19 cellular contexts compared by ENCODE assay signal in the genomic region with DNA sequence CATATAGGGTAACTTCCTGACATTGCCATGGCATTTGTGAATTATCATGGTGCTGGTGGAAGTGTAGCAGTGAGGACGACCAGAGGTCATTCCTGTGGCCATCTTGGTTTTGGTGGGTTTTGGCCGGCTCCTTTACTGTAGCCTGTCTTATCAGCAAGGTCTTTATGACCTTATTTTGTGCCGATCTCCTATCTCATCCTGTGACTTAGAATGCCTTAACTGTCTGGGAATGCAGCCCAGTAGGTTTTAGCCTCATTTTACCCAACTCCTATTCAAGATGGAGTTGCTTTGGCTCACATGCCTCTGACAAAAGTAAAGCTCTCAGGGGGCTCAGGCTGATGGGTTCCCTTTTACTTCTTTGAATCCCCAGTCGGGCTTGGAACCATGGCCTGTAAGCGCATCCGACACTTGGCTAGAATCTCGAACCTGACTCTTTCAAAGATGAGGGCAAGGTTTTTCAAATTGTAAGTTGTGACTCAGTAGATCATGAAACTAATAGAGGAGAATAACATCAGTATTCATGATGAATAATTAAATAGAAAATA.
"Had no signal": no experiment of that assay in that cellular context is flagged by ENCODE, and none has a peak within 500 bp of the region (broad histone marks: within the 10 kb centered on the region; RNA-seq: fewer than 3 reads in every experiment).

No MANE protein-coding gene starts in this region.

- H3K27me3 ChIP-seq: esophagus muscularis mucosa, gastrocnemius medialis, heart right ventricle, ovary, right atrium auricular region, sigmoid colon, uterus had no signal

- H3K9me3 Mint-ChIP-seq: naive thymus-derived CD4-positive, alpha-beta T cell had no signal

- H3K36me3 ChIP-seq: gastrocnemius medialis, heart right ventricle, ovary, right atrium auricular region, sigmoid colon, uterus had no signal

- H3K27me3 Mint-ChIP-seq: naive thymus-derived CD4-positive, alpha-beta T cell; type B pancreatic cell had no signal

- H3K4me3 ChIP-seq: esophagus muscularis mucosa, gastrocnemius medialis, heart right ventricle, ovary, right atrium auricular region, sigmoid colon, skin epidermis, uterus had no signal

- H3K9me3 ChIP-seq: esophagus muscularis mucosa, gastrocnemius medialis, ovary, right atrium auricular region, sigmoid colon, uterus had no signal

- H3K4me3 Mint-ChIP-seq: naive thymus-derived CD4-positive, alpha-beta T cell; type B pancreatic cell had no signal

- H3K27ac ChIP-seq: epithelial cell of prostate, ovary, uterus had no signal

- DNase-seq: effector memory CD4-positive, alpha-beta T cell; gastrocnemius medialis; heart right ventricle; hypothalamus; kidney glomerular epithelial cell; mesendoderm; naive thymus-derived CD4-positive, alpha-beta T cell; nucleus accumbens; ovary; sigmoid colon; stimulated activated CD4-positive, alpha-beta T cell treated with anti-CD3 and anti-CD28 coated beads, Interleukin-2, amount 100 ng/mL, for 24 hours; stimulated activated CD4-positive, alpha-beta T cell treated with anti-CD3 and anti-CD28 coated beads, Interleukin-4, amount 100 ng/mL, for 4 hours; stimulated activated naive CD4-positive, alpha-beta T cell; uterus had no signal

- H3K27ac Mint-ChIP-seq: type B pancreatic cell had no signal

- ATAC-seq: gastrocnemius medialis; heart right ventricle; naive thymus-derived CD4-positive, alpha-beta T cell had no signal

- H3K4me1 ChIP-seq: uterus had no signal
